In the genomic region with DNA sequence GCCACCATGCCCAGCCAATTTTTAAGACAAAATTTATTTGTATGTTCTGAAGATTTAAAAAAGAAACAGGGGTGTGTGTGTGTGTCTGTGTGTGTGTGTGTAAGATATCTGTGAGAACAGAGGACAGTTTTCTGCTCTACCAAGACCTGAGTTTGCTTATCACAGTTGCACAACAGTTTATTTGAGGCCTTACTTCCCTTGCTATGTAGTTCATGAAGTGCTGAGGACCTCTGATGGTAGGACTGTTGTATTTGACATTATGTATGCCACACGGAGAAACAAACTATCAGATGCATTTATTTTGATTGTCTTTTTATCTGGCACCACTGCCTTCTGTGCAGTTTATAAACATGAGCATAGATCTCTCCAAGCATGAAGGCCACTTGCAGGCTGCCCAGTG, we compare ENCODE assay signal across 9 cellular contexts.
DNase-seq lines count a peak whose midpoint lies in the region; ATAC-seq and TF ChIP-seq lines count a peak whose summit lies in the region.
"Had no signal": no experiment of that assay in that cellular context is flagged by ENCODE, and none has a peak within 500 bp of the region (broad histone marks: within the 10 kb centered on the region; RNA-seq: fewer than 3 reads in every experiment).

No MANE protein-coding gene starts in this region.

- no peaks in the 10 kb centered on the region for H3K9me2 ChIP-seq in GM23338 (ENCODE audit: insufficient read depth)

- H3K4me1 Mint-ChIP-seq in GM23338: peaks cover 2% of the 10 kb centered on the region
- H3K4me1 Mint-ChIP-seq in stimulated activated naive CD8-positive, alpha-beta T cell treated with anti-CD3 and anti-CD28 coated beads, Interleukin-15, amount 100 ng/mL, for 72 hours: no peaks in the 10 kb centered on the region
- H3K4me1 Mint-ChIP-seq: naive thymus-derived CD8-positive, alpha-beta T cell had no signal

- no peak overlapping the region for H3K4me2 ChIP-seq in GM23338

- H3K4me3 ChIP-seq in GM23338 (no peak overlapping the region), RWPE2 (ENCODE audit: severe bottlenecking) (no peak overlapping the region), fibroblast of villous mesenchyme (ENCODE audit: low read depth, low read length) (no peak overlapping the region), retinal pigment epithelial cell (ENCODE audit: low read length) (no peak overlapping the region)

- H3K4me1 ChIP-seq in GM23338 (ENCODE audit: insufficient read depth): no peaks in the 10 kb centered on the region
- H3K4me1 ChIP-seq in RWPE2 (ENCODE audit: insufficient read depth, poor library complexity, severe bottlenecking): no peaks in the 10 kb centered on the region

- peaks cover 3% of the 10 kb centered on the region for H3K27me3 Mint-ChIP-seq in GM23338 (ENCODE audit: insufficient read depth, low read depth, poor library complexity)
- H3K27me3 Mint-ChIP-seq in stimulated activated naive CD8-positive, alpha-beta T cell treated with anti-CD3 and anti-CD28 coated beads, Interleukin-15, amount 100 ng/mL, for 72 hours: no peaks in the 10 kb centered on the region

- no peaks in the 10 kb centered on the region for H3K9me3 Mint-ChIP-seq in GM23338
- peaks cover 0 to 20% of the 10 kb centered on the region in 2 donors for H3K9me3 Mint-ChIP-seq in stimulated activated naive CD8-positive, alpha-beta T cell treated with anti-CD3 and anti-CD28 coated beads, Interleukin-15, amount 100 ng/mL, for 72 hours

- H3F3A ChIP-seq in GM23338 (replicated peaks; ENCODE audit: low read depth): no peaks in the 10 kb centered on the region

- no peaks in the 10 kb centered on the region for H3K9me3 ChIP-seq in RWPE2 (ENCODE audit: severe bottlenecking)

- DNase-seq in GM23338 (ENCODE audit: low spot score): no peak
- DNase-seq in RWPE2 (ENCODE audit: low spot score): no peak
- peak; percentile 77 for DNase-seq in fibroblast of villous mesenchyme (ENCODE audit: low read depth)
- DNase-seq in retinal pigment epithelial cell (ENCODE audit: low read depth): no peak
- no peak for DNase-seq in OCI-M2 (lab: John Stamatoyannopoulos, UW; ENCODE audit: unreplicated experiment)
- no peak for DNase-seq in stimulated activated naive CD8-positive, alpha-beta T cell treated with anti-CD3 and anti-CD28 coated beads, Interleukin-15, amount 100 ng/mL, for 72 hours
- no peak for DNase-seq in activated T-cell treated with anti-CD3 and anti-CD28 coated beads, Interleukin-2, amount 50 U/mL, for 48 hours
- DNase-seq: Karpas-422; naive thymus-derived CD8-positive, alpha-beta T cell had no signal

- H3K4me3 Mint-ChIP-seq in GM23338: no peak overlapping the region
- H3K4me3 Mint-ChIP-seq in stimulated activated naive CD8-positive, alpha-beta T cell treated with anti-CD3 and anti-CD28 coated beads, Interleukin-15, amount 100 ng/mL, for 72 hours: no peak overlapping the region
- H3K4me3 Mint-ChIP-seq: naive thymus-derived CD8-positive, alpha-beta T cell had no signal

- H3K27ac Mint-ChIP-seq in GM23338: no peak overlapping the region
- H3K27ac Mint-ChIP-seq in stimulated activated naive CD8-positive, alpha-beta T cell treated with anti-CD3 and anti-CD28 coated beads, Interleukin-15, amount 100 ng/mL, for 72 hours: no peak overlapping the region
- H3K27ac Mint-ChIP-seq: naive thymus-derived CD8-positive, alpha-beta T cell had no signal

- H3K79me2 ChIP-seq in GM23338 (replicated peaks; ENCODE audit: insufficient read depth): no peaks in the 10 kb centered on the region

- H3K27ac ChIP-seq in GM23338 (ENCODE audit: low read depth) (no peak overlapping the region), RWPE2 (ENCODE audit: poor library complexity, severe bottlenecking) (no peak overlapping the region)

- H2AFZ ChIP-seq in GM23338: no peak overlapping the region

- H3K27me3 ChIP-seq in GM23338 (ENCODE audit: insufficient read depth): no peaks in the 10 kb centered on the region
- H3K27me3 ChIP-seq in RWPE2 (ENCODE audit: insufficient read depth, poor library complexity, severe bottlenecking): no peaks in the 10 kb centered on the region

- TF ChIP-seq CTCF in GM23338 (conservative IDR thresholded peaks at IDR 0.05; ENCODE audit: low read depth in 2 of 2) (peak; percentile 13 to 56; a peak in 3 of 4 replicates), RWPE2 (IDR thresholded peaks at IDR 0.05; ENCODE audit: poor library complexity, severe bottlenecking) (peak; percentile 16), fibroblast of villous mesenchyme (IDR thresholded peaks at IDR 0.05; ENCODE audit: insufficient read depth, low read depth, low read length) (peak; percentile 60), retinal pigment epithelial cell (conservative IDR thresholded peaks at IDR 0.05; ENCODE audit: low read depth, low read length) (peak; percentile 29)

- H3K36me3 Mint-ChIP-seq in GM23338 (ENCODE audit: low read depth): no peaks in the 10 kb centered on the region
- H3K36me3 Mint-ChIP-seq: naive thymus-derived CD8-positive, alpha-beta T cell had no signal

- no peak for ATAC-seq in GM23338
- peak; percentile 38; the same call in 1 of the 3 replicates for ATAC-seq in RWPE2 (ENCODE audit: low read depth)
- no peak for ATAC-seq in stimulated activated naive CD8-positive, alpha-beta T cell treated with anti-CD3 and anti-CD28 coated beads, Interleukin-15, amount 100 ng/mL, for 72 hours
- ATAC-seq: naive thymus-derived CD8-positive, alpha-beta T cell had no signal

- H3K36me3 ChIP-seq in GM23338 (ENCODE audit: insufficient read depth) (no peaks in the 10 kb centered on the region), RWPE2 (ENCODE audit: low read depth) (no peaks in the 10 kb centered on the region)

- no peaks in the 10 kb centered on the region for H4K20me1 ChIP-seq in GM23338 (replicated peaks; ENCODE audit: insufficient read depth)

TF ChIP-seq in GM23338, 12 proteins besides CTCF, POLR2A, EP300 and RAD21 (continues in another document):
- no peak for TF ChIP-seq ZNF462 (CRISPR knock-in tag; IDR thresholded peaks at IDR 0.05)
- TF ChIP-seq STAT1 (IDR thresholded peaks at IDR 0.05; ENCODE audit: unreplicated experiment): no peak
- no peak for TF ChIP-seq EZH2 (IDR thresholded peaks at IDR 0.05; ENCODE audit: low read depth, unreplicated experiment)
